In the genomic region with DNA sequence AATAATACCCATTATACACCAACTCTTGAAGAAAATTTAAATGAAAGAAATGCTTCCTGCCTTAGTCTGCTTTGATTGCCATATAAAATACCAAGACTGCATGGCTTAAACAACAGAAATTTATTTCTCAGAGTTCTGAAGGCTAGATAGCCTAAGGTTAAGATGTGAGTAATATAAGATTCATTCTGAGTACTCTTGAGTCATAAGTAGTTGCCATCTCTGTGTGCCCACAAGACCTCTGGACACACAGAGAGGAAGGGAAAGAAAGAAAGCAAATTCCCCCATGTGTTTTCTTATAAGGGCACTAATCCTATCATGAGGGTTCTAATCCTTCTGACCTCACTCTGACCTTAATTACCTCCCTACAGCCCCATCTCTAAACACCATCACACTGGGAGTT, we compare ENCODE assay signal across 33 cellular contexts.
DNase-seq lines count a peak whose midpoint lies in the region; FAIRE-seq and TF ChIP-seq lines count a peak whose summit lies in the region.
"Had no signal": no experiment of that assay in that cellular context is flagged by ENCODE, and none has a peak within 500 bp of the region (broad histone marks: within the 10 kb centered on the region; RNA-seq: fewer than 3 reads in every experiment).

No MANE protein-coding gene starts in this region.

- H3K4me3 ChIP-seq in bronchial epithelial cell (ENCODE audit: low read depth, low read length), result no peak overlapping the region
- H3K4me3 ChIP-seq in H7 (ENCODE audit: insufficient read depth, low read depth, low read length), result no peak overlapping the region
- H3K4me3 ChIP-seq: GM12878, hepatocyte, K562, PC-9, prostate gland, sigmoid colon, SJCRH30, testis, vagina had no signal

- FAIRE-seq in bronchial epithelial cell (lab: Jason Lieb, UNC) (no peak), urothelium cell line (lab: Jason Lieb, UNC) (no peak)
- FAIRE-seq: colon, GM12878, K562 had no signal

- peaks cover 17% of the 10 kb centered on the region; the same call in 1 of the 2 replicates for H3K9me3 Mint-ChIP-seq in HFFc6
- H3K9me3 Mint-ChIP-seq: activated CD4-positive, alpha-beta T cell treated with anti-CD3 and anti-CD28 coated beads, Interleukin-2, amount 10 ng/mL, durations not matched to agents 7 days and 5 days; WTC11 had no signal

- no peak overlapping the region for H3K4me3 Mint-ChIP-seq in HFFc6
- H3K4me3 Mint-ChIP-seq: activated CD4-positive, alpha-beta T cell treated with anti-CD3 and anti-CD28 coated beads, Interleukin-2, amount 10 ng/mL, durations not matched to agents 7 days and 5 days; CD14-positive monocyte; WTC11 had no signal

- no peaks in the 10 kb centered on the region for H3K27me3 Mint-ChIP-seq in HFFc6 (ENCODE audit: insufficient read depth)
- H3K27me3 Mint-ChIP-seq: activated CD4-positive, alpha-beta T cell treated with anti-CD3 and anti-CD28 coated beads, Interleukin-2, amount 10 ng/mL, durations not matched to agents 7 days and 5 days had no signal

- H3K27me3 ChIP-seq in bronchial epithelial cell (ENCODE audit: control insufficient read depth, insufficient read depth, low read length), result no peaks in the 10 kb centered on the region
- H3K27me3 ChIP-seq in H7 (ENCODE audit: control insufficient read depth, insufficient read depth, low read length), result no peaks in the 10 kb centered on the region
- H3K27me3 ChIP-seq: hepatocyte, neutrophil, sigmoid colon, SJCRH30, testis, vagina had no signal

- DNase-seq in HFFc6, result peak; percentile 62
- DNase-seq in NCI-H82 treated with DMSO at 0.1 percent for 48 hours (lab: John Stamatoyannopoulos, UW; ENCODE audit: unreplicated experiment), result peak; percentile 21
- peak; percentile 96 for DNase-seq in bronchial epithelial cell (ENCODE audit: low read depth)
- peak; percentile 37 for DNase-seq in renal cortical epithelial cell (ENCODE audit: low read depth)
- no peak for DNase-seq in stimulated activated naive CD4-positive, alpha-beta T cell treated with Interleukin-2 at 50 U/mL for 16 hours (lab: John Stamatoyannopoulos, UW)
- no peak for DNase-seq in T1000 (lab: John Stamatoyannopoulos, UW)
- no peak for DNase-seq in H7
- DNase-seq in urothelium cell line (ENCODE audit: low spot score), result no peak
- DNase-seq: activated CD4-positive, alpha-beta T cell treated with anti-CD3 and anti-CD28 coated beads, Interleukin-2, amount 10 ng/mL, durations not matched to agents 7 days and 5 days; activated naive CD4-positive, alpha-beta T cell treated with Interleukin-2 at 50 U/mL for 16 hours; Calu3; DND-41; effector CD4-positive, alpha-beta T cell; mesendoderm; NCI-H1436; NCI-H2107; NCI-H510A; NK-92 treated with Interleukin-12 subunit alpha and Interleukin-12 subunit beta, amount 100 ng/mL, for 24 hours; PC-9; sigmoid colon; SJCRH30; stimulated activated CD4-positive, alpha-beta T cell treated with anti-CD3 and anti-CD28 coated beads, Interleukin-15, amount 100 ng/mL, for 24 hours; stimulated activated naive CD4-positive, alpha-beta T cell; testis had no signal

- TF ChIP-seq CTCF in HFFc6 (IDR thresholded peaks at IDR 0.05) (no peak), bronchial epithelial cell (IDR thresholded peaks at IDR 0.05; ENCODE audit: insufficient read depth, low read length, severe bottlenecking) (no peak)

- H3K36me3 ChIP-seq in bronchial epithelial cell (ENCODE audit: control insufficient read depth, insufficient read depth, low read length) (no peaks in the 10 kb centered on the region), H7 (replicated peaks; ENCODE audit: control insufficient read depth, insufficient read depth, low read length) (no peaks in the 10 kb centered on the region)
- H3K36me3 ChIP-seq: neutrophil, prostate gland, sigmoid colon, SJCRH30, vagina had no signal

- peaks cover 50% of the 10 kb centered on the region for H3K4me1 Mint-ChIP-seq in HFFc6 (ENCODE audit: low read depth)
- H3K4me1 Mint-ChIP-seq: activated CD4-positive, alpha-beta T cell treated with anti-CD3 and anti-CD28 coated beads, Interleukin-2, amount 10 ng/mL, durations not matched to agents 7 days and 5 days; CD14-positive monocyte had no signal

- H3K36me3 Mint-ChIP-seq in HFFc6 (ENCODE audit: low read depth), result peaks cover 12% of the 10 kb centered on the region
- H3K36me3 Mint-ChIP-seq: CD14-positive monocyte had no signal

- H3K27ac Mint-ChIP-seq in HFFc6, result peak overlapping the region; percentile 65
- H3K27ac Mint-ChIP-seq: activated CD4-positive, alpha-beta T cell treated with anti-CD3 and anti-CD28 coated beads, Interleukin-2, amount 10 ng/mL, durations not matched to agents 7 days and 5 days; CD14-positive monocyte; WTC11 had no signal

Comparison
In these comparisons a context has a peak if more than half of its experiments do, and no peak if none do; other contexts are left out.
1. DNase-seq: peak in HFFc6 (single experiment), NCI-H82 treated with DMSO at 0.1 percent for 48 hours (single experiment), bronchial epithelial cell (single experiment) and renal cortical epithelial cell (single experiment); none in stimulated activated naive CD4-positive, alpha-beta T cell treated with Interleukin-2 at 50 U/mL for 16 hours (single experiment), T1000 (single experiment), H7 (single experiment) and urothelium cell line (single experiment).